In genomic region chr2:73776869-73777519, GRCh38 we compare ENCODE assay signal across 15 cellular contexts. TPM values are rescaled to one million over a fixed set of nuclear protein-coding genes. Genes with fewer than 3 reads are reported as not detected.
A peak's percentile ranks its signal among the peaks of the same experiment; 100 is the strongest.
DNase-seq lines count a peak whose midpoint lies in the region; ATAC-seq, FAIRE-seq and TF ChIP-seq lines count a peak whose summit lies in the region.
"Had no signal": no experiment of that assay in that cellular context is flagged by ENCODE, and none has a peak within 500 bp of the region (broad histone marks: within the 10 kb centered on the region; RNA-seq: fewer than 3 reads in every experiment).

No MANE protein-coding gene starts in this region.

- no peaks in the 10 kb centered on the region for H3K4me1 ChIP-seq in breast epithelium
- peaks cover 6% of the 10 kb centered on the region for H3K4me1 ChIP-seq in astrocyte (ENCODE audit: insufficient read depth, low read length)

- intact Hi-C loops in MCF 10A (cut with micrococcal nuclease) (no loop called here), breast epithelium (cut with DNase I; ENCODE audit: low total_unique reads) (no loop called here)

- peak overlapping the region; percentile 81 for H3K27ac Mint-ChIP-seq in MCF 10A (ENCODE audit: low read depth, unreplicated experiment)
- peak overlapping the region; percentile 96 for H3K27ac Mint-ChIP-seq in astrocyte (ENCODE audit: unreplicated experiment)
- peak overlapping the region; percentile 79 for H3K27ac Mint-ChIP-seq in type B pancreatic cell
- H3K27ac Mint-ChIP-seq in stimulated activated naive CD8-positive, alpha-beta T cell treated with anti-CD3 and anti-CD28 coated beads, Interleukin-15, amount 100 ng/mL, for 72 hours, result no peak overlapping the region
- H3K27ac Mint-ChIP-seq: IgD-negative memory B cell had no signal

- H3K9me3 ChIP-seq in breast epithelium (no peaks in the 10 kb centered on the region), astrocyte (ENCODE audit: insufficient read depth, low read depth, low read length) (no peaks in the 10 kb centered on the region)
- H3K9me3 ChIP-seq: gastroesophageal sphincter had no signal

- no peaks in the 10 kb centered on the region for H3K27me3 Mint-ChIP-seq in MCF 10A (ENCODE audit: insufficient read depth, unreplicated experiment)
- H3K27me3 Mint-ChIP-seq in astrocyte (ENCODE audit: low read depth, unreplicated experiment), result no peaks in the 10 kb centered on the region
- no peaks in the 10 kb centered on the region for H3K27me3 Mint-ChIP-seq in type B pancreatic cell
- no peaks in the 10 kb centered on the region for H3K27me3 Mint-ChIP-seq in stimulated activated naive CD8-positive, alpha-beta T cell treated with anti-CD3 and anti-CD28 coated beads, Interleukin-15, amount 100 ng/mL, for 72 hours
- H3K27me3 Mint-ChIP-seq: IgD-negative memory B cell had no signal

- peak; percentile 88 for DNase-seq in MCF 10A (ENCODE audit: unreplicated experiment)
- no peak for DNase-seq in breast epithelium (ENCODE audit: low spot score in 2 of 2)
- peak; percentile 44 for DNase-seq in astrocyte (ENCODE audit: low read depth)
- peak; percentile 21 to 46 for DNase-seq in foreskin fibroblast
- DNase-seq in type B pancreatic cell (ENCODE audit: extremely low spot score, unreplicated experiment), result peak; percentile 22
- DNase-seq in stimulated activated naive CD8-positive, alpha-beta T cell treated with anti-CD3 and anti-CD28 coated beads, Interleukin-15, amount 100 ng/mL, for 72 hours, result no peak
- DNase-seq in DMS53 (lab: John Stamatoyannopoulos, UW), result no peak
- DNase-seq: activated effector memory CD4-positive, alpha-beta T cell treated with Interleukin-2 at 50 U/mL for 16 hours; cerebellar nuclear complex; NCI-H187; NK-92 treated with Interleukin-12 subunit alpha and Interleukin-12 subunit beta, amount 100 ng/mL, for 24 hours; SW 1271 had no signal

- no peak overlapping the region for H2AFZ ChIP-seq in astrocyte (ENCODE audit: low read depth, low read length)

- TF ChIP-seq POLR2A in breast epithelium (IDR thresholded peaks at IDR 0.05), result no peak

- no peak for FAIRE-seq in astrocyte (lab: Jason Lieb, UNC)

- no peak overlapping the region for H3K27ac ChIP-seq in breast epithelium
- peak overlapping the region; percentile 22 for H3K27ac ChIP-seq in astrocyte (ENCODE audit: low read depth, low read length)
- H3K27ac ChIP-seq: gastroesophageal sphincter had no signal

- H3K4me2 ChIP-seq in astrocyte (ENCODE audit: low read length), result peak overlapping the region; percentile 17

- H3K9ac ChIP-seq in astrocyte (ENCODE audit: low read length), result peak overlapping the region; percentile 9

- H3K4me3 Mint-ChIP-seq in MCF 10A (ENCODE audit: unreplicated experiment) (peak overlapping the region; percentile 94), astrocyte (ENCODE audit: unreplicated experiment) (peak overlapping the region; percentile 78), type B pancreatic cell (peak overlapping the region; percentile 44)
- no peak overlapping the region for H3K4me3 Mint-ChIP-seq in stimulated activated naive CD8-positive, alpha-beta T cell treated with anti-CD3 and anti-CD28 coated beads, Interleukin-15, amount 100 ng/mL, for 72 hours

- BruUV-seq in MCF 10A (replicated peaks; lab: Mats Ljungman, UMichigan), result no TSS peak

- H3K36me3 Mint-ChIP-seq in MCF 10A (ENCODE audit: insufficient read depth, unreplicated experiment) (peaks cover 53% of the 10 kb centered on the region), astrocyte (ENCODE audit: low read depth, unreplicated experiment) (peaks cover 20% of the 10 kb centered on the region), type B pancreatic cell (peaks cover 36% of the 10 kb centered on the region)

- TF ChIP-seq CTCF in MCF 10A (IDR thresholded peaks at IDR 0.05; ENCODE audit: unreplicated experiment) (no peak), breast epithelium (IDR thresholded peaks at IDR 0.05) (no peak), astrocyte (IDR thresholded peaks at IDR 0.05; ENCODE audit: insufficient read depth, low read depth, low read length) (no peak), foreskin fibroblast (IDR thresholded peaks at IDR 0.05; ENCODE audit: low read depth, low read length) (no peak), type B pancreatic cell (conservative IDR thresholded peaks at IDR 0.05) (no peak)

- H3K9me3 Mint-ChIP-seq in MCF 10A (ENCODE audit: unreplicated experiment), result no peaks in the 10 kb centered on the region
- H3K9me3 Mint-ChIP-seq in astrocyte (ENCODE audit: unreplicated experiment), result no peaks in the 10 kb centered on the region
- no peaks in the 10 kb centered on the region for H3K9me3 Mint-ChIP-seq in type B pancreatic cell
- H3K9me3 Mint-ChIP-seq in stimulated activated naive CD8-positive, alpha-beta T cell treated with anti-CD3 and anti-CD28 coated beads, Interleukin-15, amount 100 ng/mL, for 72 hours, result no peaks in the 10 kb centered on the region
- H3K9me3 Mint-ChIP-seq: IgD-negative memory B cell had no signal

- ATAC-seq in HG02884 (IDR thresholded peaks at IDR 0.05; ENCODE audit: unreplicated experiment), result no peak
- no peak for ATAC-seq in stimulated activated naive CD8-positive, alpha-beta T cell treated with anti-CD3 and anti-CD28 coated beads, Interleukin-15, amount 100 ng/mL, for 72 hours
- ATAC-seq: gastroesophageal sphincter had no signal

- CTCF ChIA-PET in MCF 10A (lab: Yijun Ruan, JAX), result interaction anchor here (0.7 kb wide), 1 partner anchor 347 kb away, joined by 3 read pairs; no protein-coding TSS in a partner anchor

- H3K79me2 ChIP-seq in astrocyte (ENCODE audit: insufficient read depth, low read length), result peaks cover 55% of the 10 kb centered on the region

- H3K27me3 ChIP-seq in breast epithelium (no peaks in the 10 kb centered on the region), astrocyte (ENCODE audit: insufficient read depth, low read length) (no peaks in the 10 kb centered on the region)
- H3K27me3 ChIP-seq: gastroesophageal sphincter had no signal

- H3K4me1 Mint-ChIP-seq in MCF 10A (ENCODE audit: insufficient read depth, unreplicated experiment) (peaks cover 23% of the 10 kb centered on the region), astrocyte (ENCODE audit: low read depth, unreplicated experiment) (peaks cover 22% of the 10 kb centered on the region), type B pancreatic cell (ENCODE audit: unreplicated experiment) (peaks cover 5% of the 10 kb centered on the region)
- H3K4me1 Mint-ChIP-seq in stimulated activated naive CD8-positive, alpha-beta T cell treated with anti-CD3 and anti-CD28 coated beads, Interleukin-15, amount 100 ng/mL, for 72 hours, result peaks cover 29% of the 10 kb centered on the region

- H4K20me1 ChIP-seq in astrocyte (ENCODE audit: insufficient read depth, low read length), result peaks cover 26% of the 10 kb centered on the region

- H3K36me3 ChIP-seq in breast epithelium (no peaks in the 10 kb centered on the region), astrocyte (ENCODE audit: insufficient read depth, low read length) (peaks cover 27% of the 10 kb centered on the region)

- H3K4me3 ChIP-seq in breast epithelium (no peak overlapping the region), astrocyte (ENCODE audit: insufficient read depth, low read depth, low read length) (no peak overlapping the region), foreskin fibroblast (ENCODE audit: low read depth in 1 of 2, low read length in 2 of 2) (no peak overlapping the region)
- H3K4me3 ChIP-seq: gastroesophageal sphincter had no signal

- POLR2A ChIA-PET in MCF 10A (lab: Yijun Ruan, JAX), result interaction anchor here (0.5 to 1.8 kb wide), 14 partner anchors 12 to 838 kb away, joined by 3 to 14 read pairs (median 4); partner anchors contain the start of genes MOB1A, PRADC1, STAMBP and TPRKB

RNA-seq across cellular contexts. Expression of gene DUSP11, which starts 2.9 kb away (rescaled TPM):
- total RNA-seq in MCF 10A (2022) (45.0 and 46.3 TPM in 2 replicates), breast epithelium (10 to 100 TPM; 28.8 to 49.9 (median 36.1) TPM), astrocyte (38.3 and 39.6 TPM in 2 replicates), type B pancreatic cell (ENCODE audit: low replicate concordance) (26.1 and 30.9 TPM in 2 replicates)

RNA-seq across cellular contexts. Expression of gene C2orf78, which starts 7.0 kb away (rescaled TPM):
- total RNA-seq in MCF 10A (2022), result not detected in 2 replicates
- total RNA-seq in breast epithelium, result not detected
- total RNA-seq in astrocyte, result not detected in 2 replicates
- total RNA-seq in type B pancreatic cell (ENCODE audit: low replicate concordance), result not detected in 2 replicates
- total RNA-seq: gastroesophageal sphincter had no signal

RNA-seq across cellular contexts. Expression of gene TPRKB, which starts 39.8 kb away (rescaled TPM):
- total RNA-seq in MCF 10A (2022), result 40.4 and 51.0 TPM in 2 replicates
- total RNA-seq in breast epithelium, result 10 to 100 TPM; 25.2 to 41.4 (median 32.8) TPM
- total RNA-seq in astrocyte, result 21.3 and 21.6 TPM in 2 replicates
- total RNA-seq in type B pancreatic cell (ENCODE audit: low replicate concordance), result 28.8 and 33.6 TPM in 2 replicates

RNA-seq across cellular contexts. Expression of gene STAMBP, which starts 51.8 kb away (rescaled TPM):
- total RNA-seq in MCF 10A (2022), result 64.9 and 66.3 TPM in 2 replicates
- total RNA-seq in breast epithelium, result 10 to 100 TPM; 26.1 to 32.5 (median 32.4) TPM
- total RNA-seq in astrocyte, result 46.1 and 46.5 TPM in 2 replicates
- 39.0 and 41.0 TPM in 2 replicates for total RNA-seq in type B pancreatic cell (ENCODE audit: low replicate concordance)

Comparison
In these comparisons a context has a peak if more than half of its experiments do, and no peak if none do; other contexts are left out.
1. DNase-seq: peak in MCF 10A (single experiment), astrocyte (single experiment), foreskin fibroblast (2 of 2) and type B pancreatic cell (single experiment); none in breast epithelium (0 of 2), stimulated activated naive CD8-positive, alpha-beta T cell treated with anti-CD3 and anti-CD28 coated beads, Interleukin-15, amount 100 ng/mL, for 72 hours (0 of 2) and DMS53 (single experiment).
2. H3K27ac Mint-ChIP-seq: peak in MCF 10A (single experiment), astrocyte (single experiment) and type B pancreatic cell (single experiment); none in stimulated activated naive CD8-positive, alpha-beta T cell treated with anti-CD3 and anti-CD28 coated beads, Interleukin-15, amount 100 ng/mL, for 72 hours (0 of 2).
3. H3K4me3 Mint-ChIP-seq: peak in MCF 10A (single experiment), astrocyte (single experiment) and type B pancreatic cell (single experiment); none in stimulated activated naive CD8-positive, alpha-beta T cell treated with anti-CD3 and anti-CD28 coated beads, Interleukin-15, amount 100 ng/mL, for 72 hours (0 of 2).